Comparison of ENCODE assay signal across 28 cellular contexts in the genomic region with DNA sequence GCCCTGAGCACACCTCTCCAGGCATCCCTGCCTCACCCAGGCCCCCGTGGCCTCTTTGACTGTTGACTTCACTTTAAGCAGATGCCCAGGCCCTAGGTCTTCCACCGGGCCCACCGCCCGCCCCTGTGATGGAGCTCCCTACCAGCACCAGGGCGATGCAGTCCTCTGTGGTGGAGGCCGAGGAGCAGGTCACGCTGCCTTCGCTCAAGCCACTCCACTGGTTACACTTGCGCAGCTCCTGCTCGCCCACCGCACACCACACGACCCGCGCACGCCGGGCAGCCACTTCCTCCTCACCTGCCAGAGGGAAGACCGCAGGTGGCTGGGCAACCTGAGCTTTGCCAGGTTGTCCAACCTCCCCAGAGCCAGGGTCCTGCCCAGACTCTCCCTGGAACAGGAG. TPM values are rescaled to one million over a fixed set of nuclear protein-coding genes. Genes with fewer than 3 reads are reported as not detected.
DNase-seq lines count a peak whose midpoint lies in the region; TF ChIP-seq lines count a peak whose summit lies in the region.
"Had no signal": no experiment of that assay in that cellular context is flagged by ENCODE, and none has a peak within 500 bp of the region (broad histone marks: within the 10 kb centered on the region; RNA-seq: fewer than 3 reads in every experiment).

No MANE protein-coding gene starts in this region.

- intact Hi-C loops in MCF 10A (cut with micrococcal nuclease) = loop anchor here (10.0 kb wide), 1 partner anchor 364 kb away; no protein-coding TSS in a partner anchor

- no peaks in the 10 kb centered on the region for H3K9me3 Mint-ChIP-seq in MCF 10A (ENCODE audit: unreplicated experiment)
- H3K9me3 Mint-ChIP-seq: CD14-positive monocyte; CD4-positive, alpha-beta memory T cell; CD4-positive, CD25-positive, alpha-beta regulatory T cell; CD8-positive, alpha-beta memory T cell had no signal

- H3K27ac ChIP-seq in coronary artery = no peak overlapping the region
- H3K27ac ChIP-seq in mesenchymal stem cell (ENCODE audit: low read length, poor library complexity, severe bottlenecking) = no peak overlapping the region
- no peak overlapping the region for H3K27ac ChIP-seq in neuronal stem cell (replicated peaks; ENCODE audit: low read length)
- H3K27ac ChIP-seq: 22Rv1, BLaER1 had no signal

- H3K4me2 ChIP-seq in mesenchymal stem cell (ENCODE audit: low read length, poor library complexity, severe bottlenecking) = no peak overlapping the region
- H3K4me2 ChIP-seq in neuronal stem cell (ENCODE audit: insufficient read depth, low read length, poor library complexity, severe bottlenecking) = no peak overlapping the region
- H3K4me2 ChIP-seq: BLaER1 had no signal

- WGBS in mesenchymal stem cell = 93% methylated on average over 17 of the region's 17 CpGs
- WGBS in neuronal stem cell (ENCODE audit: extremely low coverage in 2 of 2, insufficient read length in 2 of 2, insufficient replicate concordance in 1 of 2), 2 donors = no CpG with 5 or more reads among the region's 17 CpGs

- H2BK120ac ChIP-seq in mesenchymal stem cell (ENCODE audit: low read depth, low read length) = no peak overlapping the region
- no peak overlapping the region for H2BK120ac ChIP-seq in neuronal stem cell (ENCODE audit: low read depth, low read length)

- H3K9me3 ChIP-seq in mesenchymal stem cell (ENCODE audit: control insufficient read depth, low read length) (peaks cover under 1% of the 10 kb centered on the region), neuronal stem cell (replicated peaks in 1 of 2; ENCODE audit: control insufficient read depth in 2 of 2, insufficient read depth in 1 of 2, low read depth in 1 of 2, low read length in 2 of 2) (no peaks in the 10 kb centered on the region)
- H3K9me3 ChIP-seq: BE2C, BLaER1 had no signal

- H2AFZ ChIP-seq in mesenchymal stem cell (ENCODE audit: low read depth, low read length) (no peak overlapping the region), neuronal stem cell (ENCODE audit: low read length) (no peak overlapping the region)

- no peak overlapping the region for H3K4me3 ChIP-seq in coronary artery
- H3K4me3 ChIP-seq in mesenchymal stem cell (ENCODE audit: insufficient read depth in 1 of 2, low read depth in 1 of 2, low read length in 2 of 2) = no peak overlapping the region
- no peak overlapping the region for H3K4me3 ChIP-seq in neuronal stem cell (ENCODE audit: low read length in 2 of 2)
- H3K4me3 ChIP-seq: BLaER1, GM12878 had no signal

- POLR2A ChIA-PET in MCF 10A (lab: Yijun Ruan, JAX) = no interaction called here

- BruUV-seq in MCF 10A (replicated peaks; lab: Mats Ljungman, UMichigan) = no TSS peak

- no peak overlapping the region for H3K9ac ChIP-seq in mesenchymal stem cell (ENCODE audit: low read length)
- H3K9ac ChIP-seq in neuronal stem cell (ENCODE audit: low read depth, low read length, poor library complexity) = no peak overlapping the region
- H3K9ac ChIP-seq: BLaER1 had no signal

- no peak overlapping the region for H4K91ac ChIP-seq in mesenchymal stem cell (ENCODE audit: low read length)
- H4K91ac ChIP-seq in neuronal stem cell (ENCODE audit: low read depth, low read length, poor library complexity) = no peak overlapping the region

- H3K4me1 Mint-ChIP-seq in MCF 10A (ENCODE audit: insufficient read depth, unreplicated experiment) = no peaks in the 10 kb centered on the region
- H3K4me1 Mint-ChIP-seq: CD4-positive, CD25-positive, alpha-beta regulatory T cell had no signal

- DNase-seq in coronary artery (ENCODE audit: low spot score) = peak; percentile 58
- DNase-seq in mesenchymal stem cell = no peak
- DNase-seq in neuronal stem cell (ENCODE audit: low spot score) = no peak
- no peak for DNase-seq in NCI-H748 (lab: John Stamatoyannopoulos, UW; ENCODE audit: unreplicated experiment)
- DNase-seq in 8988T = no peak
- no peak for DNase-seq in MCF 10A (ENCODE audit: unreplicated experiment)
- DNase-seq: ACHN; BE2C; C1 segment of cervical spinal cord; CD4-positive, alpha-beta memory T cell; CD4-positive, CD25-positive, alpha-beta regulatory T cell; CD8-positive, alpha-beta memory T cell; COR-L47; DMS 273 treated with DMSO at 0.1 percent for 48 hours; DMS153; DMS53; DMS79; DND-41; EL; GDM1 had no signal

- H2BK15ac ChIP-seq in mesenchymal stem cell (ENCODE audit: low read depth, poor library complexity, severe bottlenecking) = no peak overlapping the region
- H2BK15ac ChIP-seq in neuronal stem cell (ENCODE audit: low read length) = peak overlapping the region; percentile 51

- H3K27me3 ChIP-seq in mesenchymal stem cell (ENCODE audit: control insufficient read depth in 1 of 2, insufficient read depth in 1 of 2, low read length in 2 of 2) = peaks cover 32 to 83% of the 10 kb centered on the region in 2 experiments
- no peaks in the 10 kb centered on the region for H3K27me3 ChIP-seq in neuronal stem cell (ENCODE audit: control insufficient read depth in 3 of 3, insufficient read depth in 3 of 3, low read depth in 1 of 3, low read length in 3 of 3)
- H3K27me3 ChIP-seq: BE2C, BLaER1 had no signal

- H3K14ac ChIP-seq in mesenchymal stem cell (ENCODE audit: low read length in 2 of 2) (no peak overlapping the region), neuronal stem cell (ENCODE audit: low read length) (no peak overlapping the region)

- no peak overlapping the region for H3K23ac ChIP-seq in mesenchymal stem cell (ENCODE audit: low read length in 2 of 2)
- H3K23ac ChIP-seq in neuronal stem cell (ENCODE audit: low read depth, low read length, poor library complexity) = no peak overlapping the region

- no peak overlapping the region for H3K4me3 Mint-ChIP-seq in MCF 10A (ENCODE audit: unreplicated experiment)
- H3K4me3 Mint-ChIP-seq: CD14-positive monocyte; CD4-positive, alpha-beta memory T cell; CD4-positive, CD25-positive, alpha-beta regulatory T cell; CD8-positive, alpha-beta memory T cell had no signal

- H2BK12ac ChIP-seq in mesenchymal stem cell (ENCODE audit: low read length in 2 of 2) (no peak overlapping the region), neuronal stem cell (ENCODE audit: low read length) (no peak overlapping the region)

- CTCF ChIA-PET in MCF 10A (lab: Yijun Ruan, JAX) = interaction anchor here (0.6 to 1.6 kb wide), 8 partner anchors 9 to 1942 kb away, joined by 3 to 6 read pairs (median 3); no protein-coding TSS in a partner anchor

- H3K79me1 ChIP-seq in mesenchymal stem cell (replicated peaks; ENCODE audit: low read length, poor library complexity, severe bottlenecking) (no peaks in the 10 kb centered on the region), neuronal stem cell (ENCODE audit: low read depth, low read length) (no peaks in the 10 kb centered on the region)

- H3K27me3 Mint-ChIP-seq in MCF 10A (ENCODE audit: insufficient read depth, unreplicated experiment) = peaks cover 45% of the 10 kb centered on the region

- no peak overlapping the region for H3K27ac Mint-ChIP-seq in MCF 10A (ENCODE audit: low read depth, unreplicated experiment)
- H3K27ac Mint-ChIP-seq: CD4-positive, alpha-beta memory T cell; CD4-positive, CD25-positive, alpha-beta regulatory T cell had no signal

- no peak overlapping the region for H3K4ac ChIP-seq in mesenchymal stem cell (ENCODE audit: low read depth in 1 of 2, low read length in 2 of 2)
- no peak overlapping the region for H3K4ac ChIP-seq in neuronal stem cell (ENCODE audit: low read length)

- H2AK5ac ChIP-seq in mesenchymal stem cell (ENCODE audit: low read length, severe bottlenecking) (no peak overlapping the region), neuronal stem cell (ENCODE audit: low read depth, low read length) (no peak overlapping the region)

- H2BK5ac ChIP-seq in mesenchymal stem cell (ENCODE audit: low read depth, low read length, poor library complexity, severe bottlenecking) (no peak overlapping the region), neuronal stem cell (ENCODE audit: low read length) (no peak overlapping the region)

- no peaks in the 10 kb centered on the region for H3K36me3 Mint-ChIP-seq in MCF 10A (ENCODE audit: insufficient read depth, unreplicated experiment)
- H3K36me3 Mint-ChIP-seq: CD14-positive monocyte; CD4-positive, alpha-beta memory T cell; CD4-positive, CD25-positive, alpha-beta regulatory T cell; CD8-positive, alpha-beta memory T cell had no signal

- TF ChIP-seq CTCF in coronary artery (IDR thresholded peaks at IDR 0.05) (no peak), MCF 10A (IDR thresholded peaks at IDR 0.05; ENCODE audit: unreplicated experiment) (no peak)

- no peaks in the 10 kb centered on the region for H3K36me3 ChIP-seq in mesenchymal stem cell (ENCODE audit: control insufficient read depth in 1 of 2, insufficient read depth in 2 of 2, low read depth in 1 of 2, low read length in 2 of 2)
- H3K36me3 ChIP-seq in neuronal stem cell (replicated peaks in 1 of 2; ENCODE audit: control insufficient read depth in 2 of 2, insufficient read depth in 2 of 2, low read length in 2 of 2) = no peaks in the 10 kb centered on the region
- H3K36me3 ChIP-seq: BE2C, BLaER1 had no signal

- peak overlapping the region; percentile 25 for H4K8ac ChIP-seq in mesenchymal stem cell (ENCODE audit: low read length)
- no peak overlapping the region for H4K8ac ChIP-seq in neuronal stem cell (ENCODE audit: low read depth, low read length)

- H3K4me1 ChIP-seq in mesenchymal stem cell (ENCODE audit: control insufficient read depth, insufficient read depth, low read depth, low read length) (no peaks in the 10 kb centered on the region), neuronal stem cell (ENCODE audit: control insufficient read depth in 2 of 2, insufficient read depth in 1 of 2, low read depth in 1 of 2, low read length in 2 of 2) (peaks cover 0 to 2% of the 10 kb centered on the region in 2 donors)
- H3K4me1 ChIP-seq: BE2C had no signal

- H3K18ac ChIP-seq in mesenchymal stem cell (ENCODE audit: low read depth in 1 of 2, low read length in 2 of 2) (no peak overlapping the region), neuronal stem cell (ENCODE audit: low read length) (peak overlapping the region; percentile 41)

RNA-seq across cellular contexts. Expression of a gene that starts 16.0 kb away (rescaled TPM):
- polyA plus RNA-seq in mesenchymal stem cell (2013, experiment 1 of 2) = 0.04 TPM
- polyA plus RNA-seq in mesenchymal stem cell (2013, experiment 2 of 2) = 0.04 TPM
- not detected for polyA plus RNA-seq in neuronal stem cell (2013, experiment 1 of 2)
- 0.01 TPM for polyA plus RNA-seq in neuronal stem cell (2013, experiment 2 of 2)
- total RNA-seq in MCF 10A (2022) = not detected in 2 replicates
- total RNA-seq: A673; CD4-positive, alpha-beta memory T cell; CD4-positive, CD25-positive, alpha-beta regulatory T cell; CD8-positive, alpha-beta memory T cell; Daoy; G401 had no signal
- polyA plus RNA-seq: AG04450; CD14-positive monocyte; CD4-positive, alpha-beta memory T cell; CD4-positive, CD25-positive, alpha-beta regulatory T cell; CD8-positive, alpha-beta memory T cell had no signal

RNA-seq across cellular contexts. Expression of a gene that starts 41.7 kb away (rescaled TPM):
- 0.08 TPM for polyA plus RNA-seq in mesenchymal stem cell (2013, experiment 1 of 2)
- polyA plus RNA-seq in mesenchymal stem cell (2013, experiment 2 of 2) = 0.08 TPM
- not detected for polyA plus RNA-seq in neuronal stem cell (2013, experiment 1 of 2)
- not detected for polyA plus RNA-seq in neuronal stem cell (2013, experiment 2 of 2)
- not detected in 2 replicates for total RNA-seq in MCF 10A (2022)
- total RNA-seq: A673 had no signal

RNA-seq across cellular contexts. Expression of a gene that starts 49.1 kb away (rescaled TPM):
- polyA plus RNA-seq in mesenchymal stem cell (2013, experiment 1 of 2) = not detected
- not detected for polyA plus RNA-seq in mesenchymal stem cell (2013, experiment 2 of 2)
- polyA plus RNA-seq in neuronal stem cell (2013, experiment 1 of 2) = not detected
- not detected for polyA plus RNA-seq in neuronal stem cell (2013, experiment 2 of 2)
- not detected in 2 replicates for total RNA-seq in MCF 10A (2022)
- total RNA-seq: A673; CD4-positive, alpha-beta memory T cell; CD4-positive, CD25-positive, alpha-beta regulatory T cell; CD8-positive, alpha-beta memory T cell; Daoy; G401; GM12878 had no signal
- polyA plus RNA-seq: CD14-positive monocyte; CD4-positive, alpha-beta memory T cell; CD4-positive, CD25-positive, alpha-beta regulatory T cell; CD8-positive, alpha-beta memory T cell had no signal
